ENCODE assay signal across 8 cellular contexts in the genomic region with DNA sequence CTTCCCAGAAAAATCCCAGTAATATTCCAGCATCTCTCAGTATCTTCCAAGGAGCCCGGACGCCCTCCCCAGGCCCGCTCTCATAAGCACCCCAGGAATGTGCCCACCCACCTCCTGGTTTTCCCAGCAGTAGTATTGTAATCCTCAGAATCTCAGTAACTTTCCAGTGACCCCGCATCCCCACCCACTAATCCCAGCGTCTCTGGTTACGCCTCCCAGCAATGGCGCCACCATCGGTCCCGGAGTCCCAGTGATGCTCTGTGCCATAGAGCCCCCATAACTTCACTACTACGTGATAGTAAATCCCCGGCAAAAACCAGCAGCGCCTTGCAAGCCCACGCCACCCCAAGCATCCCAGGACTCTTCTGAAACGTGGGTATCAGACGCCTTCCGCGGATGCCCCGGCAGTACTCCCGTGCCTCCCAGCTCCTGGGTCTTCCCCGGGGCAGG. TPM values are rescaled to one million over a fixed set of nuclear protein-coding genes. Genes with fewer than 3 reads are reported as not detected.
A peak's percentile ranks its signal among the peaks of the same experiment; 100 is the strongest.
DNase-seq lines count a peak whose midpoint lies in the region; ATAC-seq, FAIRE-seq and TF ChIP-seq lines count a peak whose summit lies in the region.

No MANE protein-coding gene starts in this region.

- peaks cover 5% of the 10 kb centered on the region for H3F3A ChIP-seq in neural cell (ENCODE audit: insufficient read depth, low read length, poor library complexity, severe bottlenecking)

- H3K27ac ChIP-seq in BLaER1, result peak overlapping the region; percentile 65; the same call in 1 of the 2 replicates
- peak overlapping the region; percentile 87 for H3K27ac ChIP-seq in neural cell (ENCODE audit: low read length)
- peak overlapping the region; percentile 88 for H3K27ac ChIP-seq in upper lobe of right lung

- no peak for TF ChIP-seq RAD21 in neural cell (conservative IDR thresholded peaks at IDR 0.05)

- no peaks in the 10 kb centered on the region for H3K79me2 ChIP-seq in neural cell (replicated peaks; ENCODE audit: insufficient read depth, low read length)

- ATAC-seq in GM21381 (IDR thresholded peaks at IDR 0.05; ENCODE audit: unreplicated experiment) (peak; percentile 1), upper lobe of right lung (peak; percentile 31), GM18519 (IDR thresholded peaks at IDR 0.05; ENCODE audit: low FRiP score, unreplicated experiment) (no peak)

- peak overlapping the region; percentile 66 for H3K27ac Mint-ChIP-seq in activated naive CD4-positive, alpha-beta T cell treated with anti-CD3 and anti-CD28 coated beads, Interleukin-2, amount 50 U/mL, for 24 hours

- DNase-seq in NCI-H524 (lab: John Stamatoyannopoulos, UW) (peak; percentile 62 to 81), frontal cortex (ENCODE audit: low spot score in 2 of 2) (peak; percentile 80 to 83), upper lobe of right lung (no peak)

- H4K20me1 ChIP-seq in BLaER1 (no peaks in the 10 kb centered on the region), neural cell (ENCODE audit: insufficient read depth) (no peaks in the 10 kb centered on the region)

- H3K36me3 ChIP-seq in BLaER1, result peaks cover 38% of the 10 kb centered on the region
- H3K36me3 ChIP-seq in neural cell (ENCODE audit: insufficient read depth, low read length), result no peaks in the 10 kb centered on the region
- H3K36me3 ChIP-seq in upper lobe of right lung, result peaks cover 45% of the 10 kb centered on the region

- peak overlapping the region; percentile 99 for H3K4me2 ChIP-seq in BLaER1
- peak overlapping the region; percentile 92 for H3K4me2 ChIP-seq in neural cell (ENCODE audit: low read length)

- H3K9me3 Mint-ChIP-seq in activated naive CD4-positive, alpha-beta T cell treated with anti-CD3 and anti-CD28 coated beads, Interleukin-2, amount 50 U/mL, for 24 hours, result no peaks in the 10 kb centered on the region

- no peak for FAIRE-seq in frontal cortex (lab: Jason Lieb, UNC)

- intact Hi-C loops in upper lobe of right lung (cut with DNase I), result no loop called here

- TF ChIP-seq CTCF in neural cell (IDR thresholded peaks at IDR 0.05; ENCODE audit: poor library complexity, severe bottlenecking) (peak; percentile 30), upper lobe of right lung (IDR thresholded peaks at IDR 0.05) (no peak)

- H3K4me3 Mint-ChIP-seq in activated naive CD4-positive, alpha-beta T cell treated with anti-CD3 and anti-CD28 coated beads, Interleukin-2, amount 50 U/mL, for 24 hours, result peak overlapping the region; percentile 95

- H3K9ac ChIP-seq in BLaER1 (peak overlapping the region; percentile 82), neural cell (ENCODE audit: low read length) (peak overlapping the region; percentile 86)

- peaks cover 11% of the 10 kb centered on the region for H3K4me1 Mint-ChIP-seq in activated naive CD4-positive, alpha-beta T cell treated with anti-CD3 and anti-CD28 coated beads, Interleukin-2, amount 50 U/mL, for 24 hours

- no peaks in the 10 kb centered on the region for H3K36me3 Mint-ChIP-seq in activated naive CD4-positive, alpha-beta T cell treated with anti-CD3 and anti-CD28 coated beads, Interleukin-2, amount 50 U/mL, for 24 hours

- TF ChIP-seq EP300 in neural cell (conservative IDR thresholded peaks at IDR 0.05; ENCODE audit: poor library complexity, severe bottlenecking), result no peak

- H3K9me3 ChIP-seq in BLaER1, result no peaks in the 10 kb centered on the region
- H3K9me3 ChIP-seq in neural cell (ENCODE audit: low read length), result no peaks in the 10 kb centered on the region
- no peaks in the 10 kb centered on the region for H3K9me3 ChIP-seq in upper lobe of right lung

- H3K27me3 Mint-ChIP-seq in activated naive CD4-positive, alpha-beta T cell treated with anti-CD3 and anti-CD28 coated beads, Interleukin-2, amount 50 U/mL, for 24 hours, result no peaks in the 10 kb centered on the region

- no peaks in the 10 kb centered on the region for H3K9me2 ChIP-seq in neural cell (ENCODE audit: insufficient read depth, low read length)

- H3K4me1 ChIP-seq in BLaER1 (peaks cover 22% of the 10 kb centered on the region), upper lobe of right lung (peaks cover 11% of the 10 kb centered on the region)

- H3K4me3 ChIP-seq in BLaER1, result peak overlapping the region; percentile 95
- peak overlapping the region; percentile 94 for H3K4me3 ChIP-seq in neural cell (ENCODE audit: low read length)
- H3K4me3 ChIP-seq in upper lobe of right lung, result peak overlapping the region; percentile 97

- H2AFZ ChIP-seq in neural cell (ENCODE audit: low read depth, low read length), result peak overlapping the region; percentile 51

- H3K27me3 ChIP-seq in BLaER1 (no peaks in the 10 kb centered on the region), neural cell (ENCODE audit: insufficient read depth, low read depth, low read length) (no peaks in the 10 kb centered on the region), upper lobe of right lung (no peaks in the 10 kb centered on the region)

TF ChIP-seq in neural cell, 6 proteins besides CTCF, POLR2A, EP300 and RAD21:
- TF ChIP-seq TAF1 (IDR thresholded peaks at IDR 0.05; ENCODE audit: low read depth) (peak; percentile 53), SMC3 (conservative IDR thresholded peaks at IDR 0.05; ENCODE audit: poor library complexity) (no peak), EZH2 (IDR thresholded peaks at IDR 0.05; ENCODE audit: borderline replicate concordance, insufficient read depth, low read length, poor library complexity, severe bottlenecking) (no peak), POLR2AphosphoS5 (IDR thresholded peaks at IDR 0.05) (peak; percentile 52), MXI1 (conservative IDR thresholded peaks at IDR 0.05; ENCODE audit: poor library complexity, severe bottlenecking) (peak; percentile 2)
- TF ChIP-seq, protein P1, sequence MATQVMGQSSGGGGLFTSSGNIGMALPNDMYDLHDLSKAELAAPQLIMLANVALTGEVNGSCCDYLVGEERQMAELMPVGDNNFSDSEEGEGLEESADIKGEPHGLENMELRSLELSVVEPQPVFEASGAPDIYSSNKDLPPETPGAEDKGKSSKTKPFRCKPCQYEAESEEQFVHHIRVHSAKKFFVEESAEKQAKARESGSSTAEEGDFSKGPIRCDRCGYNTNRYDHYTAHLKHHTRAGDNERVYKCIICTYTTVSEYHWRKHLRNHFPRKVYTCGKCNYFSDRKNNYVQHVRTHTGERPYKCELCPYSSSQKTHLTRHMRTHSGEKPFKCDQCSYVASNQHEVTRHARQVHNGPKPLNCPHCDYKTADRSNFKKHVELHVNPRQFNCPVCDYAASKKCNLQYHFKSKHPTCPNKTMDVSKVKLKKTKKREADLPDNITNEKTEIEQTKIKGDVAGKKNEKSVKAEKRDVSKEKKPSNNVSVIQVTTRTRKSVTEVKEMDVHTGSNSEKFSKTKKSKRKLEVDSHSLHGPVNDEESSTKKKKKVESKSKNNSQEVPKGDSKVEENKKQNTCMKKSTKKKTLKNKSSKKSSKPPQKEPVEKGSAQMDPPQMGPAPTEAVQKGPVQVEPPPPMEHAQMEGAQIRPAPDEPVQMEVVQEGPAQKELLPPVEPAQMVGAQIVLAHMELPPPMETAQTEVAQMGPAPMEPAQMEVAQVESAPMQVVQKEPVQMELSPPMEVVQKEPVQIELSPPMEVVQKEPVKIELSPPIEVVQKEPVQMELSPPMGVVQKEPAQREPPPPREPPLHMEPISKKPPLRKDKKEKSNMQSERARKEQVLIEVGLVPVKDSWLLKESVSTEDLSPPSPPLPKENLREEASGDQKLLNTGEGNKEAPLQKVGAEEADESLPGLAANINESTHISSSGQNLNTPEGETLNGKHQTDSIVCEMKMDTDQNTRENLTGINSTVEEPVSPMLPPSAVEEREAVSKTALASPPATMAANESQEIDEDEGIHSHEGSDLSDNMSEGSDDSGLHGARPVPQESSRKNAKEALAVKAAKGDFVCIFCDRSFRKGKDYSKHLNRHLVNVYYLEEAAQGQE (IDR thresholded peaks at IDR 0.05; ENCODE audit: borderline replicate concordance), result peak; percentile 88

RNA-seq across cellular contexts. Expression of gene PNPLA6, which starts 1.0 kb away (rescaled TPM):
- total RNA-seq in frontal cortex (45.2 TPM), upper lobe of right lung (190 TPM)
- polyA plus RNA-seq in neural cell, result 10.8 and 25.0 TPM in 2 replicates
- 28.4 and 33.8 TPM in 2 replicates for polyA minus RNA-seq in neural cell

RNA-seq across cellular contexts. Expression of gene MCOLN1, which starts 12.1 kb away (rescaled TPM):
- total RNA-seq in frontal cortex (7.7 TPM), upper lobe of right lung (55.0 TPM)
- polyA plus RNA-seq in neural cell, result 16.9 and 20.6 TPM in 2 replicates
- polyA minus RNA-seq in neural cell, result 10.8 and 11.0 TPM in 2 replicates

RNA-seq across cellular contexts. Expression of gene ZNF358, which starts 18.7 kb away (rescaled TPM):
- total RNA-seq in frontal cortex (10.6 TPM), upper lobe of right lung (56.9 TPM)
- 14.6 and 22.0 TPM in 2 replicates for polyA plus RNA-seq in neural cell
- 25.8 and 29.5 TPM in 2 replicates for polyA minus RNA-seq in neural cell

RNA-seq across cellular contexts. Expression of gene PEX11G, which starts 45.7 kb away (rescaled TPM):
- 1.2 TPM for total RNA-seq in frontal cortex
- polyA plus RNA-seq in neural cell, result 1.2 and 1.3 TPM in 2 replicates
- 0.81 and 0.97 TPM in 2 replicates for polyA minus RNA-seq in neural cell
- 3.6 TPM for total RNA-seq in upper lobe of right lung
